ENCODE assay signal across 1 cellular context in genomic region chr5:58944221-58944620, GRCh38.
TF ChIP-seq lines count a peak whose summit lies in the region.

No MANE protein-coding gene starts in this region.

TF ChIP-seq in IMR-90, 13 proteins besides CTCF, POLR2A, EP300 and RAD21 (continued from another document):
- TF ChIP-seq ELK1 (IDR thresholded peaks at IDR 0.05; ENCODE audit: borderline replicate concordance, low read depth, low read length), result no peak
- no peak for TF ChIP-seq USF2 (IDR thresholded peaks at IDR 0.05; ENCODE audit: low read depth, low read length)
- TF ChIP-seq NFE2L2 (IDR thresholded peaks at IDR 0.05; ENCODE audit: low read depth, low read length), result no peak
